In the genomic region with DNA sequence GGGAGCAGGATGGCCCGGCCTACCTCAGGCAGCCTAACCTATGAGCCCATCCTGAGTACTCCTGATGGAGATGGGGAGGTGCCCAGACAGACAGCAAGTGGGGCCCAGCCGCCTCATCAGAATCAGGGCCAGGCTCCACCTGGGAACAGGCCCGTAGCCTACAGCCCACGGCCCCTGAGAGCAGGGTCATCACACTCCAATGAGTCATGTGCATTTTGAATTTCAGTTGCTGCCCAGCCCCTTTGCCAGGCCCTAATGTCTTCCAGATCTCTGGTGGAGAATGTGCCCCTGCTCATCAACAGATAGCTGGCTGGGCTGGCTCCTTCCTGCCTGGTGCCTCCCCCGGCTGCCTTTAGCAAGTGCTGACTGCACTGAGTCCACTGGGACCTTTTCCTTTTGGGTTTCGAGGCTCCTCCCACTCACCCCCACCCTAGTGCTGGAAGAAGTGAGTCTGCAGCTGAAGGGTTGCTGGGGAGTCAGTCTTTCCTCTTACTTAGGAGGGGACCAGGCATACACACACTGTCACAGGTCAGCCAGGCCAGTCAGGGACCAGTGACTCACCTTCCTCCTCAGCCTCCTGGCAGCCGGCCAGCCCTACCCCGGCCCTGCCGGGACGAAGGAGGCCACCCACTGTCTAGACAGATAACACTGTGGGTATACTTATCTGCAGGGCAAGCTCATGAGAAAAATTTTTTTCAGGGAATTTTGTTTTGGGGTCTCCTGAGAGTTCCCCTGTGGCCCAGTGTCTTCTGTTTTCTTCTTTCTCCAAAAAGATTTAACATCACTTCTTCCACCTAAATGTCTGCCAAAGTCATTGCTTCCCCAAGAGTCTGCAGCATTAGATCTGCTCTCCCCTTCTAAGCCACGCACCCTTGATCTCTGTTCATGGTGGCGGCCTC, we compare ENCODE assay signal across 6 cellular contexts. TPM values are rescaled to one million over a fixed set of nuclear protein-coding genes. Genes with fewer than 3 reads are reported as not detected.
DNase-seq lines count a peak whose midpoint lies in the region; ATAC-seq and TF ChIP-seq lines count a peak whose summit lies in the region.
"Had no signal": no experiment of that assay in that cellular context is flagged by ENCODE, and none has a peak within 500 bp of the region (broad histone marks: within the 10 kb centered on the region; RNA-seq: fewer than 3 reads in every experiment).

No MANE protein-coding gene starts in this region.

- H3K4me3 ChIP-seq in HL-60 (replicated peaks; ENCODE audit: insufficient read depth, low read length): no peak overlapping the region

- H3K27me3 ChIP-seq in HL-60 (ENCODE audit: insufficient read depth, poor library complexity, severe bottlenecking) (no peaks in the 10 kb centered on the region), foreskin keratinocyte (no peaks in the 10 kb centered on the region)

- no peak overlapping the region for H3K27ac ChIP-seq in HL-60 (replicated peaks)
- H3K27ac ChIP-seq in foreskin keratinocyte: no peak overlapping the region

- no peak for TF ChIP-seq CTCF in HL-60 (IDR thresholded peaks at IDR 0.05; ENCODE audit: insufficient read depth, low read length)
- no peak for TF ChIP-seq CTCF in foreskin keratinocyte (conservative IDR thresholded peaks at IDR 0.05)

- ATAC-seq in foreskin keratinocyte: peak; percentile 81

- DNase-seq in HL-60 (ENCODE audit: low read depth in 1 of 2, low spot score in 1 of 2): peak; percentile 67 to 95
- peak; percentile 77 for DNase-seq in activated CD4-positive, CD25-positive, alpha-beta regulatory T cell treated with anti-CD3 and anti-CD28 coated beads, Interleukin-2, amount 50 U/mL, for 72 hours
- peak in 1 of 2 donors; percentile 56 for DNase-seq in foreskin keratinocyte
- peak; percentile 66 to 84 for DNase-seq in stimulated activated CD4-positive, alpha-beta T cell treated with anti-CD3 and anti-CD28 coated beads, Interleukin-4, amount 100 ng/mL, for 4 hours
- DNase-seq in DMS79 (lab: John Stamatoyannopoulos, UW): no peak

- peaks cover 4% of the 10 kb centered on the region for H3K4me1 ChIP-seq in foreskin keratinocyte

RNA-seq across cellular contexts. Expression of gene ASIC3, which starts 9.1 kb away (rescaled TPM):
- 0.25 and 0.95 TPM in 2 replicates for total RNA-seq in foreskin keratinocyte
- polyA plus RNA-seq in foreskin keratinocyte: 0.51 and 0.60 TPM in 2 replicates

RNA-seq across cellular contexts. Expression of gene ABCB8, which starts 10.9 kb away (rescaled TPM):
- 43.0 and 45.9 TPM in 2 replicates for total RNA-seq in foreskin keratinocyte
- polyA plus RNA-seq in foreskin keratinocyte: 46.2 and 47.3 TPM in 2 replicates

RNA-seq across cellular contexts. Expression of gene ATG9B, which starts 14.9 kb away (rescaled TPM):
- total RNA-seq in foreskin keratinocyte: 0.18 and 0.31 TPM in 2 replicates
- polyA plus RNA-seq in foreskin keratinocyte: 0.16 and 0.20 TPM in 2 replicates
- total RNA-seq: glomerular endothelial cell had no signal

RNA-seq across cellular contexts. Expression of gene CDK5, which starts 18.5 kb away (rescaled TPM):
- total RNA-seq in foreskin keratinocyte: 17.7 and 18.6 TPM in 2 replicates
- 22.5 and 22.6 TPM in 2 replicates for polyA plus RNA-seq in foreskin keratinocyte

RNA-seq across cellular contexts. Expression of gene SLC4A2, which starts 20.2 kb away (rescaled TPM):
- 70.8 and 83.6 TPM in 2 replicates for total RNA-seq in foreskin keratinocyte
- 81.1 and 86.5 TPM in 2 replicates for polyA plus RNA-seq in foreskin keratinocyte
